8 cellular contexts compared by ENCODE assay signal in the genomic region with DNA sequence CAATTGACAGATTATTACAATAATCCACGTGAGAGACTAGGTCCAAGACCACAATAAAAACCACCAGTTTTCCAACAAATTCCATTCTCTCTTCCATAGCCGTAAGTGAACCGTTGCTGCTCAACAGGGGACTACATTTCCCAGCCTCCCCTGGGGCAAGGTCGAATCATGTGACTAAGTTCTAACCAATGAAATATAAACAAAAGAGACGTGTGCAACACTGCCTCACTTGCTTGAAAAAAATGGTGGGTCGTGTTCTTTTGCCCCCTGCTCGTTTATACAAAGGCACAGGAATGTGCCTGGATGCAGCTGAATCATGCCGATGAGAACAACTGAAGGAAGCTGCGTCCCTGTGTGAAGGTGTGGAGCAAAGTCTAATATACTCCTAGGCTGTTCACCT. TPM values are rescaled to one million over a fixed set of nuclear protein-coding genes. Genes with fewer than 3 reads are reported as not detected.
DNase-seq lines count a peak whose midpoint lies in the region; ATAC-seq, FAIRE-seq and TF ChIP-seq lines count a peak whose summit lies in the region.

No MANE protein-coding gene starts in this region.

- H3K27me3 Mint-ChIP-seq in neural progenitor cell (ENCODE audit: insufficient read depth, low read depth), result peaks cover 7% of the 10 kb centered on the region

- POLR2A ChIA-PET in endothelial cell of umbilical vein (lab: Charles Lee), result no interaction called here

- H3K9me3 Mint-ChIP-seq in neural progenitor cell, result peaks cover 3% of the 10 kb centered on the region

- intact Hi-C loops in endothelial cell of umbilical vein (cut with micrococcal nuclease) (no loop called here), thyroid gland (cut with DNase I) (no loop called here)

- TF ChIP-seq CTCF in endothelial cell of umbilical vein (IDR thresholded peaks at IDR 0.05; ENCODE audit: extremely low read depth in 1 of 2, insufficient read depth in 1 of 2, low read depth in 1 of 2, low read length in 2 of 2) (no peak), neural progenitor cell (IDR thresholded peaks at IDR 0.05) (no peak), thyroid gland (IDR thresholded peaks at IDR 0.05) (no peak)

- H3K4me1 Mint-ChIP-seq in neural progenitor cell, result peaks cover 12% of the 10 kb centered on the region

- H3K27me3 ChIP-seq in endothelial cell of umbilical vein (ENCODE audit: control insufficient read depth in 2 of 2, insufficient read depth in 2 of 2, low read length in 2 of 2) (no peaks in the 10 kb centered on the region), neural progenitor cell (no peaks in the 10 kb centered on the region), thyroid gland (no peaks in the 10 kb centered on the region)

- BruUV-seq in endothelial cell of umbilical vein (replicated peaks; lab: Mats Ljungman, UMichigan), result no TSS peak

- H3K4me3 ChIP-seq in endothelial cell of umbilical vein (replicated peaks in 1 of 3; ENCODE audit: insufficient read depth in 1 of 3, low read depth in 1 of 3, low read length in 3 of 3) (peak overlapping the region in 2 of 3 experiments; percentile 19 to 38), neural progenitor cell (peak overlapping the region; percentile 7), thyroid gland (replicated peaks in 1 of 3) (no peak overlapping the region)

- no peaks in the 10 kb centered on the region for H4K20me1 ChIP-seq in endothelial cell of umbilical vein (replicated peaks; ENCODE audit: control insufficient read depth, extremely low read depth, insufficient read depth, low read length)
- no peaks in the 10 kb centered on the region for H4K20me1 ChIP-seq in neural progenitor cell (ENCODE audit: low read depth)

- H3K36me3 ChIP-seq in endothelial cell of umbilical vein (ENCODE audit: control insufficient read depth in 2 of 2, extremely low read depth in 1 of 2, insufficient read depth in 2 of 2, low read length in 2 of 2) (no peaks in the 10 kb centered on the region), neural progenitor cell (no peaks in the 10 kb centered on the region), thyroid gland (no peaks in the 10 kb centered on the region)

- H2AFZ ChIP-seq in endothelial cell of umbilical vein (ENCODE audit: low read depth, low read length), result peak overlapping the region; percentile 49
- H2AFZ ChIP-seq in neural progenitor cell (replicated peaks), result peak overlapping the region; percentile 59

- dilution Hi-C loops in endothelial cell of umbilical vein (cut with MboI; ENCODE audit: extremely low pct_ligation_motif_present, low sequenced_read_pairs), result no loop called here

- TF ChIP-seq POLR2A in endothelial cell of umbilical vein (IDR thresholded peaks at IDR 0.05; ENCODE audit: low read depth, low read length) (no peak), thyroid gland (IDR thresholded peaks at IDR 0.05) (no peak)

- CTCF ChIA-PET in endothelial cell of umbilical vein (lab: Charles Lee), result interaction anchor here (0.6 kb wide), 1 partner anchor 214 kb away, joined by 4 read pairs; no protein-coding TSS in a partner anchor

- H3K9me1 ChIP-seq in endothelial cell of umbilical vein (replicated peaks; ENCODE audit: control insufficient read depth, extremely low read depth, insufficient read depth, low read length), result no peaks in the 10 kb centered on the region

- H3K4me1 ChIP-seq in endothelial cell of umbilical vein (ENCODE audit: control insufficient read depth, extremely low read depth, insufficient read depth, low read length) (no peaks in the 10 kb centered on the region), neural progenitor cell (peaks cover 5% of the 10 kb centered on the region), thyroid gland (peaks cover 0 to 5% of the 10 kb centered on the region in 2 donors)

- H3K79me2 ChIP-seq in endothelial cell of umbilical vein (ENCODE audit: control insufficient read depth, insufficient read depth, low read length) (no peaks in the 10 kb centered on the region), neural progenitor cell (ENCODE audit: low read depth) (no peaks in the 10 kb centered on the region)

- H3K36me3 Mint-ChIP-seq in neural progenitor cell, result no peaks in the 10 kb centered on the region

- H3K9me3 ChIP-seq in endothelial cell of umbilical vein (replicated peaks; ENCODE audit: control insufficient read depth, insufficient read depth, low read length) (no peaks in the 10 kb centered on the region), neural progenitor cell (ENCODE audit: low read depth) (no peaks in the 10 kb centered on the region), thyroid gland (no peaks in the 10 kb centered on the region)

- H3F3A ChIP-seq in neural progenitor cell (ENCODE audit: low read depth), result no peaks in the 10 kb centered on the region

- H3K9ac ChIP-seq in endothelial cell of umbilical vein (replicated peaks; ENCODE audit: extremely low read depth, insufficient read depth, low read length), result no peak overlapping the region
- no peak overlapping the region for H3K9ac ChIP-seq in neural progenitor cell

- FAIRE-seq in GM18507 (lab: Jason Lieb, UNC) (peak; percentile 5), endothelial cell of umbilical vein (lab: Jason Lieb, UNC) (peak; percentile 15), RCC 7860 (lab: Jason Lieb, UNC) (no peak)

- H3K4me2 ChIP-seq in endothelial cell of umbilical vein (ENCODE audit: insufficient read depth, low read length) (peak overlapping the region; percentile 37), neural progenitor cell (peak overlapping the region; percentile 14)

- 35 to 43% methylated on average over 9 of the region's 9 CpGs for WGBS in thyroid gland, 2 donors

- H3K27ac Mint-ChIP-seq in neural progenitor cell, result peak overlapping the region; percentile 64

- H3K4me3 Mint-ChIP-seq in neural progenitor cell, result peak overlapping the region; percentile 67

- DNase-seq in GM18507 (ENCODE audit: extremely low spot score, insufficient read length, low read depth) (no peak), NCI-H526 (lab: John Stamatoyannopoulos, UW) (peak; percentile 11 to 38), endothelial cell of umbilical vein (ENCODE audit: low read depth, low spot score) (peak; percentile 73), neural progenitor cell (ENCODE audit: low spot score) (peak; percentile 84), thyroid gland (no peak), RCC 7860 (ENCODE audit: low spot score) (no peak)

- no peak for ATAC-seq in HG02588 (IDR thresholded peaks at IDR 0.05; ENCODE audit: unreplicated experiment)
- no peak for ATAC-seq in GM21786 (IDR thresholded peaks at IDR 0.05; ENCODE audit: unreplicated experiment)

- H3K27ac ChIP-seq in endothelial cell of umbilical vein (ENCODE audit: insufficient read depth, low read depth, low read length) (no peak overlapping the region), neural progenitor cell (no peak overlapping the region), thyroid gland (no peak overlapping the region)

TF ChIP-seq in endothelial cell of umbilical vein, 7 proteins besides CTCF, POLR2A, EP300 and RAD21:
- TF ChIP-seq JUN (IDR thresholded peaks at IDR 0.05; ENCODE audit: borderline replicate concordance, insufficient read depth, insufficient read length, low read depth) (no peak), FOS (IDR thresholded peaks at IDR 0.05; ENCODE audit: borderline replicate concordance, insufficient read depth, low read length) (no peak), POLR2AphosphoS5 (IDR thresholded peaks at IDR 0.05; ENCODE audit: insufficient read depth, low read depth, low read length) (no peak), MYC (IDR thresholded peaks at IDR 0.05; ENCODE audit: low read depth, low read length) (no peak), GATA2 (IDR thresholded peaks at IDR 0.05; ENCODE audit: insufficient read depth, insufficient read length, low read depth, low read length) (no peak)

RNA-seq across cellular contexts. Expression of a gene that starts 51.1 kb away (rescaled TPM):
- total RNA-seq in endothelial cell of umbilical vein (10.1 and 10.8 TPM in 2 replicates), neural progenitor cell (ENCODE audit: low replicate concordance) (not detected in 2 replicates), thyroid gland (10 to 100 TPM; 39.0 to 73.9 (median 53.0) TPM)
- polyA plus RNA-seq in endothelial cell of umbilical vein, result 14.7 and 17.6 TPM in 2 replicates
- polyA plus RNA-seq in endothelial cell of umbilical vein (2011; cell fraction: cytosol; rRNA removed), result 11.0 and 12.1 TPM in 2 replicates
- 6.5 and 8.3 TPM in 2 replicates for polyA plus RNA-seq in endothelial cell of umbilical vein (2011; cell fraction: nucleus; rRNA removed)
- 21.1 and 21.9 TPM in 2 replicates for polyA plus RNA-seq in endothelial cell of umbilical vein (2012)
- polyA minus RNA-seq in endothelial cell of umbilical vein, result 9.5 and 10.0 TPM in 2 replicates
- polyA minus RNA-seq in endothelial cell of umbilical vein (2011; cell fraction: cytosol; rRNA and poly(A)+ RNA removed), result 23.6 TPM
- 6.8 and 7.5 TPM in 2 replicates for polyA minus RNA-seq in endothelial cell of umbilical vein (2011; cell fraction: nucleus; rRNA and poly(A)+ RNA removed)

Comparison
In these comparisons a context has a peak if more than half of its experiments do, and no peak if none do; other contexts are left out.
1. DNase-seq: peak in NCI-H526 (2 of 2), endothelial cell of umbilical vein (single experiment) and neural progenitor cell (single experiment); none in GM18507 (single experiment), thyroid gland (0 of 2) and RCC 7860 (single experiment).
2. H3K4me3 ChIP-seq: peak in endothelial cell of umbilical vein (2 of 3) and neural progenitor cell (single experiment); none in thyroid gland (0 of 3).
3. RNA of a gene that starts 51.1 kb away (total RNA-seq): 39.0 to 73.9 TPM in thyroid gland and 10.1 to 10.8 TPM in endothelial cell of umbilical vein; not detected in neural progenitor cell; every median in the first group is over 10 times any median in the second.